18 cellular contexts compared by ENCODE assay signal in the genomic region with DNA sequence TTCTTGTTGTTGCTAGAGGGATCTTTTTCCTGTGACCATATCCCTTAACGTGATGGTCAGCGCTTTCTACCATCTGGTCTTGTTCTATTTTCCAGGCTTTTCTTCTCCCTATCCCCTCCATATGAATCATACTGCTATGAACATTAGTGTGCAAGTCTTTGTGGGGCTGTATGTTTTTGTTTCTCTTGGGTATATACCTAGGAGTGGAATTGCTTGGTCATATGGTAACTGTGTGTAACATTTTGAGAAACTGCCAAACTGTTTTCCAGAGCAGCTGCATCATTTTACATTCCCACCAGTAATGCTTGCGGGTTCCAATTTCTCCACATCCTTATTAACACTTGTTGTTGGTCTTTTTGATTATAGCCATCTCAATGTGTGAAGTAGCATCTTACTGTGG.
DNase-seq lines count a peak whose midpoint lies in the region; ATAC-seq, FAIRE-seq and TF ChIP-seq lines count a peak whose summit lies in the region.
"Had no signal": no experiment of that assay in that cellular context is flagged by ENCODE, and none has a peak within 500 bp of the region (broad histone marks: within the 10 kb centered on the region; RNA-seq: fewer than 3 reads in every experiment).

No MANE protein-coding gene starts in this region.

- TF ChIP-seq CTCF in D721Med (IDR thresholded peaks at IDR 0.05; ENCODE audit: insufficient read depth, missing control alignments) (no peak), IMR-90 (conservative IDR thresholded peaks at IDR 0.05; ENCODE audit: low read depth, low read length) (no peak), choroid plexus epithelial cell (conservative IDR thresholded peaks at IDR 0.05; ENCODE audit: low read depth, low read length) (no peak), fibroblast of the aortic adventitia (IDR thresholded peaks at IDR 0.05; ENCODE audit: insufficient read depth, low read length) (no peak)

- TF ChIP-seq POLR2A in IMR-90 (IDR thresholded peaks at IDR 0.05; ENCODE audit: low read depth, low read length), result no peak

- no peaks in the 10 kb centered on the region for H4K20me1 ChIP-seq in IMR-90 (ENCODE audit: insufficient read depth, low read length)

- POLR2A ChIA-PET in IMR-90 (lab: Charles Lee; ENCODE audit: unreplicated experiment), result no interaction called here

- H2BK5ac ChIP-seq in IMR-90 (ENCODE audit: low read depth, low read length, poor library complexity, severe bottlenecking), result no peak overlapping the region

- H2BK120ac ChIP-seq in IMR-90 (ENCODE audit: low read depth, low read length), result no peak overlapping the region

- H3K4me3 ChIP-seq in IMR-90 (ENCODE audit: insufficient read depth, low read depth, low read length), result no peak overlapping the region
- H3K4me3 ChIP-seq in choroid plexus epithelial cell (ENCODE audit: low read depth, low read length), result no peak overlapping the region
- no peak overlapping the region for H3K4me3 ChIP-seq in fibroblast of the aortic adventitia (ENCODE audit: low read depth, low read length)
- H3K4me3 ChIP-seq: GM23338 had no signal

- no peak for TF ChIP-seq RAD21 in IMR-90 (IDR thresholded peaks at IDR 0.05; ENCODE audit: low read length)

- intact Hi-C loops in IMR-90 (cut with micrococcal nuclease), result no loop called here

- no peak overlapping the region for H2AFZ ChIP-seq in IMR-90 (replicated peaks; ENCODE audit: low read length, poor library complexity)
- H2AFZ ChIP-seq: GM23338 had no signal

- H2BK20ac ChIP-seq in IMR-90 (ENCODE audit: low read depth, low read length), result no peak overlapping the region

- H3K9ac ChIP-seq in IMR-90 (ENCODE audit: low read depth, low read length), result no peak overlapping the region

- no peak overlapping the region for H3K4ac ChIP-seq in IMR-90 (ENCODE audit: low read depth, low read length)

- in situ Hi-C loops in IMR-90 (cut with MboI; ENCODE audit: low sequenced_read_pairs), result no loop called here

- no peaks in the 10 kb centered on the region for H3K36me3 ChIP-seq in IMR-90 (ENCODE audit: control insufficient read depth, insufficient read depth, low read length)
- H3K36me3 ChIP-seq: BE2C had no signal

- no peak overlapping the region for H2AK5ac ChIP-seq in IMR-90 (ENCODE audit: low read depth, low read length)

- H3K23ac ChIP-seq in IMR-90 (ENCODE audit: low read depth, low read length), result no peak overlapping the region

- DNase-seq in D721Med (ENCODE audit: insufficient read length, low spot score), result no peak
- peak; percentile 82 for DNase-seq in IMR-90
- DNase-seq in choroid plexus epithelial cell (ENCODE audit: low read depth), result peak; percentile 20
- DNase-seq in fibroblast of the aortic adventitia (ENCODE audit: low read depth), result peak; percentile 16
- no peak for DNase-seq in activated T-cell treated with anti-CD3 and anti-CD28 coated beads, Interleukin-2, amount 50 U/mL, for 24 hours
- no peak for DNase-seq in Ammon's horn (ENCODE audit: low spot score)
- DNase-seq in NAMALWA (ENCODE audit: low spot score), result no peak
- no peak for DNase-seq in NOMO-1 (lab: John Stamatoyannopoulos, UW; ENCODE audit: unreplicated experiment in 2 of 2)
- DNase-seq: ACHN; BE2C; CD4-positive, alpha-beta memory T cell; DMS53; GF-D8; H7 had no signal

- H3K9me1 ChIP-seq in IMR-90 (ENCODE audit: insufficient read depth, low read length), result no peaks in the 10 kb centered on the region

- no peaks in the 10 kb centered on the region for H3K79me1 ChIP-seq in IMR-90 (ENCODE audit: low read depth in 1 of 2, low read length in 2 of 2)

- H3K27me3 ChIP-seq in IMR-90 (ENCODE audit: control insufficient read depth, insufficient read depth, low read length), result no peaks in the 10 kb centered on the region
- H3K27me3 ChIP-seq: BE2C had no signal

- no peak overlapping the region for H4K91ac ChIP-seq in IMR-90 (ENCODE audit: insufficient read depth, low read depth, low read length)

- no peak overlapping the region for H3K27ac Mint-ChIP-seq in activated T-cell treated with anti-CD3 and anti-CD28 coated beads, Interleukin-2, amount 50 U/mL, for 24 hours
- H3K27ac Mint-ChIP-seq: CD4-positive, alpha-beta memory T cell; GM23338; IgD-negative memory B cell had no signal

- H4K5ac ChIP-seq in IMR-90 (ENCODE audit: low read depth, low read length), result no peak overlapping the region

- H3K4me1 ChIP-seq in IMR-90 (ENCODE audit: control insufficient read depth, insufficient read depth, low read length), result no peaks in the 10 kb centered on the region
- H3K4me1 ChIP-seq: BE2C had no signal

- no peaks in the 10 kb centered on the region for H3K36me3 Mint-ChIP-seq in activated T-cell treated with anti-CD3 and anti-CD28 coated beads, Interleukin-2, amount 50 U/mL, for 24 hours (ENCODE audit: low read depth)
- H3K36me3 Mint-ChIP-seq: CD4-positive, alpha-beta memory T cell; IgD-negative memory B cell had no signal

- no peak overlapping the region for H3K27ac ChIP-seq in IMR-90 (ENCODE audit: insufficient read depth, low read length)
- H3K27ac ChIP-seq: C4-2B had no signal

- H2AK9ac ChIP-seq in IMR-90 (replicated peaks; ENCODE audit: low read depth, low read length, poor library complexity), result no peak overlapping the region

- no peak overlapping the region for H3K4me3 Mint-ChIP-seq in activated T-cell treated with anti-CD3 and anti-CD28 coated beads, Interleukin-2, amount 50 U/mL, for 24 hours
- H3K4me3 Mint-ChIP-seq: CD4-positive, alpha-beta memory T cell; GM23338; IgD-negative memory B cell had no signal

- H3K4me2 ChIP-seq in IMR-90 (ENCODE audit: low read depth, low read length), result no peak overlapping the region
- H3K4me2 ChIP-seq: GM23338 had no signal

- no peak overlapping the region for H3K56ac ChIP-seq in IMR-90 (ENCODE audit: extremely low read depth, insufficient read depth, low read length)

- dilution Hi-C loops in IMR-90 (cut with HindIII; ENCODE audit: low sequenced_read_pairs, unreplicated experiment), result no loop called here

- no peak overlapping the region for H2BK15ac ChIP-seq in IMR-90 (ENCODE audit: low read depth, low read length)

- peak; percentile 16 for FAIRE-seq in D721Med (lab: Jason Lieb, UNC)
- FAIRE-seq: GM18507 had no signal

- no CpG with 5 or more reads among the region's 3 CpGs for WGBS in IMR-90 (ENCODE audit: extremely low coverage in 2 of 2, insufficient read length in 1 of 2), 2 experiments

- no peak overlapping the region for H3K14ac ChIP-seq in IMR-90 (replicated peaks; ENCODE audit: low read depth, low read length)

- peak; percentile 42; the same call in 1 of the 2 replicates for ATAC-seq in IMR-90 (ENCODE audit: low read depth)
- ATAC-seq: GM23338 had no signal

- H3K9me3 ChIP-seq in IMR-90 (ENCODE audit: control insufficient read depth, insufficient read depth, low read length), result no peaks in the 10 kb centered on the region
- H3K9me3 ChIP-seq: BE2C had no signal

- no peaks in the 10 kb centered on the region for H3K9me3 Mint-ChIP-seq in activated T-cell treated with anti-CD3 and anti-CD28 coated beads, Interleukin-2, amount 50 U/mL, for 24 hours
- H3K9me3 Mint-ChIP-seq: GM23338, IgD-negative memory B cell had no signal

- no peak overlapping the region for H4K8ac ChIP-seq in IMR-90 (ENCODE audit: low read depth in 2 of 2, low read length in 2 of 2)

- CTCF ChIA-PET in IMR-90 (lab: Yijun Ruan, JAX), result interaction anchor here (1.1 kb wide), 1 partner anchor 65 kb away, joined by 3 read pairs; no protein-coding TSS in a partner anchor

- H3K18ac ChIP-seq in IMR-90 (ENCODE audit: low read depth, low read length), result no peak overlapping the region

- no peaks in the 10 kb centered on the region for H3K4me1 Mint-ChIP-seq in activated T-cell treated with anti-CD3 and anti-CD28 coated beads, Interleukin-2, amount 50 U/mL, for 24 hours (ENCODE audit: low read depth)
- H3K4me1 Mint-ChIP-seq: CD4-positive, alpha-beta memory T cell; IgD-negative memory B cell had no signal

- no TSS peak for BruUV-seq in IMR-90 (replicated peaks; lab: Mats Ljungman, UMichigan)

- H3K27me3 Mint-ChIP-seq in activated T-cell treated with anti-CD3 and anti-CD28 coated beads, Interleukin-2, amount 50 U/mL, for 24 hours, result peaks cover 11% of the 10 kb centered on the region

TF ChIP-seq in IMR-90, 13 proteins besides CTCF, POLR2A, EP300 and RAD21:
- TF ChIP-seq, protein P1, sequence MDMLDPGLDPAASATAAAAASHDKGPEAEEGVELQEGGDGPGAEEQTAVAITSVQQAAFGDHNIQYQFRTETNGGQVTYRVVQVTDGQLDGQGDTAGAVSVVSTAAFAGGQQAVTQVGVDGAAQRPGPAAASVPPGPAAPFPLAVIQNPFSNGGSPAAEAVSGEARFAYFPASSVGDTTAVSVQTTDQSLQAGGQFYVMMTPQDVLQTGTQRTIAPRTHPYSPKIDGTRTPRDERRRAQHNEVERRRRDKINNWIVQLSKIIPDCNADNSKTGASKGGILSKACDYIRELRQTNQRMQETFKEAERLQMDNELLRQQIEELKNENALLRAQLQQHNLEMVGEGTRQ (IDR thresholded peaks at IDR 0.05; ENCODE audit: low read depth, low read length), result no peak
- TF ChIP-seq, protein P2, sequence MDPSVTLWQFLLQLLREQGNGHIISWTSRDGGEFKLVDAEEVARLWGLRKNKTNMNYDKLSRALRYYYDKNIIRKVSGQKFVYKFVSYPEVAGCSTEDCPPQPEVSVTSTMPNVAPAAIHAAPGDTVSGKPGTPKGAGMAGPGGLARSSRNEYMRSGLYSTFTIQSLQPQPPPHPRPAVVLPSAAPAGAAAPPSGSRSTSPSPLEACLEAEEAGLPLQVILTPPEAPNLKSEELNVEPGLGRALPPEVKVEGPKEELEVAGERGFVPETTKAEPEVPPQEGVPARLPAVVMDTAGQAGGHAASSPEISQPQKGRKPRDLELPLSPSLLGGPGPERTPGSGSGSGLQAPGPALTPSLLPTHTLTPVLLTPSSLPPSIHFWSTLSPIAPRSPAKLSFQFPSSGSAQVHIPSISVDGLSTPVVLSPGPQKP (IDR thresholded peaks at IDR 0.05; ENCODE audit: borderline replicate concordance, low read depth, low read length), result no peak

Comparison
In these comparisons a context has a peak if more than half of its experiments do, and no peak if none do; other contexts are left out.
1. DNase-seq: peak in IMR-90 (single experiment), choroid plexus epithelial cell (single experiment) and fibroblast of the aortic adventitia (single experiment); none in D721Med (single experiment), activated T-cell treated with anti-CD3 and anti-CD28 coated beads, Interleukin-2, amount 50 U/mL, for 24 hours (single experiment), Ammon's horn (single experiment), NAMALWA (single experiment) and NOMO-1 (0 of 2).